Comparison of ENCODE assay signal across 18 cellular contexts in the genomic region with DNA sequence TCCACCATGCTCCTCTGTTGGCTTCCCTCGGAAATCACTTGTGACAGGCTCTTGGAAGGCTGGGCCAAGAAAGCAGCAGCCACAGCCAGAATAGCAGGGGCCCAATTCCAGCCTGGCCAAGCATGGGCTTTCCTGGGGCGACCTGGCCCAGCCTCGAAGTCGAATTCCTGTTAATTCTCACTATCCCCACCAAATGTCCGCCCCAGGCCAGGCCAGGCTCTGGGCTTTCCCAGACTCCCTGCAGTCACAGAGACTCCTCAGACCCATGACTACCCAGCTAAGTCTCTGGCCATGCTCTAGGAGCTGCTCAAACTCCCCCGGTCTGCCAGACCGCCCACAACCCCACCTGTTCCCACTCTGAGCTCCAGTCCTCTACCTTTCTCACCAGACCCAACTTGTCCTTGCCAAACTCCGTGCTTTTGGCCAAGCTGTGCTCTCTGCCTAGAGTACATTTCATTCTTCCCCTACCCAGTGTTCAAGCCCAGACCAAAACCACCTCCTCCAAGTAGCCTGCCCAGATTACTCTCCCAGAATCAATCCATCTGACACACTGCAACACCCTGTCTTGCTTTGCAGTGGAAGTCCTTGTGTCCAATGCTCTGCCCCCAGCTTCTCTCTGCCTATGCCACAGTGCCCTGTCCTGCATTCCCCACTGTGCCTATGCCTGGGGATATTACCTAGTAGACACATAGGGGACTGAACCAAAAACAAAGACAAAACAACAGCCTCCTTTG. TPM values are rescaled to one million over a fixed set of nuclear protein-coding genes. Genes with fewer than 3 reads are reported as not detected.
DNase-seq lines count a peak whose midpoint lies in the region; ATAC-seq and TF ChIP-seq lines count a peak whose summit lies in the region.
"Had no signal": no experiment of that assay in that cellular context is flagged by ENCODE, and none has a peak within 500 bp of the region (broad histone marks: within the 10 kb centered on the region; RNA-seq: fewer than 3 reads in every experiment).

No MANE protein-coding gene starts in this region.

- H3K27me3 ChIP-seq in H7 (ENCODE audit: control insufficient read depth, insufficient read depth, low read length), result no peaks in the 10 kb centered on the region
- H3K27me3 ChIP-seq: breast epithelium, ovary had no signal

- H3K36me3 Mint-ChIP-seq in WTC11 (no peaks in the 10 kb centered on the region), glutamatergic neuron (ENCODE audit: unreplicated experiment) (peaks cover 4% of the 10 kb centered on the region), neural crest cell (ENCODE audit: low read depth) (no peaks in the 10 kb centered on the region)
- H3K36me3 Mint-ChIP-seq: activated naive CD8-positive, alpha-beta T cell treated with anti-CD3 and anti-CD28 coated beads for 36 hours had no signal

- H3K4me1 Mint-ChIP-seq in WTC11, result peaks cover 65% of the 10 kb centered on the region
- peaks cover 32% of the 10 kb centered on the region for H3K4me1 Mint-ChIP-seq in glutamatergic neuron (ENCODE audit: low read depth, unreplicated experiment)
- peaks cover 78% of the 10 kb centered on the region for H3K4me1 Mint-ChIP-seq in neural crest cell

- CTCF ChIA-PET in WTC11 (lab: Charles Lee), result interaction anchor here (0.7 to 1.8 kb wide), 4 partner anchors 16 to 26 kb away, joined by 3 to 6 read pairs (median 4); no protein-coding TSS in a partner anchor

- no peak overlapping the region for H3K4me3 Mint-ChIP-seq in WTC11
- H3K4me3 Mint-ChIP-seq in glutamatergic neuron (ENCODE audit: unreplicated experiment), result peak overlapping the region; percentile 1
- H3K4me3 Mint-ChIP-seq in neural crest cell, result peak overlapping the region; percentile 32
- H3K4me3 Mint-ChIP-seq: activated naive CD8-positive, alpha-beta T cell treated with anti-CD3 and anti-CD28 coated beads for 36 hours; activated T-cell treated with anti-CD3 and anti-CD28 coated beads, Interleukin-2, amount 50 U/mL, for 24 hours had no signal

- H3K4me3 ChIP-seq in H7 (ENCODE audit: insufficient read depth, low read depth, low read length), result no peak overlapping the region
- H3K4me3 ChIP-seq: breast epithelium, ovary had no signal

- H3K9me3 Mint-ChIP-seq in WTC11 (no peaks in the 10 kb centered on the region), glutamatergic neuron (ENCODE audit: unreplicated experiment) (peaks cover 2% of the 10 kb centered on the region), neural crest cell (no peaks in the 10 kb centered on the region)
- H3K9me3 Mint-ChIP-seq: activated naive CD8-positive, alpha-beta T cell treated with anti-CD3 and anti-CD28 coated beads for 36 hours; activated T-cell treated with anti-CD3 and anti-CD28 coated beads, Interleukin-2, amount 50 U/mL, for 24 hours had no signal

- POLR2A ChIA-PET in WTC11 (lab: Charles Lee), result no interaction called here

- H3K27ac Mint-ChIP-seq in WTC11 (peak overlapping the region; percentile 40), glutamatergic neuron (ENCODE audit: unreplicated experiment) (no peak overlapping the region), neural crest cell (ENCODE audit: unreplicated experiment) (peak overlapping the region; percentile 78)
- H3K27ac Mint-ChIP-seq: activated naive CD8-positive, alpha-beta T cell treated with anti-CD3 and anti-CD28 coated beads for 36 hours; activated T-cell treated with anti-CD3 and anti-CD28 coated beads, Interleukin-2, amount 50 U/mL, for 24 hours had no signal

- TF ChIP-seq CTCF in WTC11 (IDR thresholded peaks at IDR 0.05) (no peak), glutamatergic neuron (IDR thresholded peaks at IDR 0.05; ENCODE audit: partially characterized antibody, unreplicated experiment) (no peak), neural crest cell (conservative IDR thresholded peaks at IDR 0.05) (no peak)

- ATAC-seq in WTC11, result no peak
- no peak for ATAC-seq in GM21717 (IDR thresholded peaks at IDR 0.05; ENCODE audit: unreplicated experiment)
- ATAC-seq in GM19467 (IDR thresholded peaks at IDR 0.05; ENCODE audit: unreplicated experiment), result no peak

- no peaks in the 10 kb centered on the region for H3K36me3 ChIP-seq in H7 (replicated peaks; ENCODE audit: control insufficient read depth, insufficient read depth, low read length)
- H3K36me3 ChIP-seq: breast epithelium, ovary had no signal

- H3K27me3 Mint-ChIP-seq in WTC11 (ENCODE audit: low read depth), result no peaks in the 10 kb centered on the region
- H3K27me3 Mint-ChIP-seq in glutamatergic neuron (ENCODE audit: unreplicated experiment), result peaks cover 14% of the 10 kb centered on the region
- peaks cover 2% of the 10 kb centered on the region for H3K27me3 Mint-ChIP-seq in neural crest cell (ENCODE audit: low read depth)
- H3K27me3 Mint-ChIP-seq: activated naive CD8-positive, alpha-beta T cell treated with anti-CD3 and anti-CD28 coated beads for 36 hours; activated T-cell treated with anti-CD3 and anti-CD28 coated beads, Interleukin-2, amount 50 U/mL, for 24 hours had no signal

- DNase-seq in H7 (peak; percentile 33), WTC11 (ENCODE audit: low spot score) (no peak), glutamatergic neuron (no peak), neural crest cell (ENCODE audit: low read depth, low spot score) (no peak), NCI-H446 (lab: John Stamatoyannopoulos, UW) (no peak), 8988T (no peak)
- DNase-seq: activated CD4-positive, alpha-beta T cell treated with anti-CD3 and anti-CD28 coated beads, Interleukin-2, amount 50 U/mL, for 48 hours; activated naive CD8-positive, alpha-beta T cell treated with anti-CD3 and anti-CD28 coated beads for 36 hours; activated T-cell treated with anti-CD3 and anti-CD28 coated beads, Interleukin-2, amount 50 U/mL, for 24 hours; effector CD4-positive, alpha-beta T cell; hypothalamus; NCI-H1048; NCI-H69; ovary; stimulated activated CD4-positive, alpha-beta T cell treated with anti-CD3 and anti-CD28 coated beads, Interleukin-2, amount 100 ng/mL, for 48 hours had no signal

TF ChIP-seq in WTC11, 78 proteins besides CTCF, POLR2A, EP300 and RAD21:
- TF ChIP-seq ZNF263 (CRISPR knock-in tag; IDR thresholded peaks at IDR 0.05; ENCODE audit: low read depth) (no peak), NR2C2 (CRISPR knock-in tag; IDR thresholded peaks at IDR 0.05) (no peak)
TF ChIP-seq in WTC11: peak in this region for 0.

RNA-seq across cellular contexts. Expression of gene SHB, which starts 26.2 kb away (rescaled TPM):
- total RNA-seq in H7 (2014; rRNA removed; shearing (Covaris generic)), result 11.6 and 18.0 TPM in 2 replicates
- total RNA-seq in WTC11 (2021) (9.5 to 12.2 TPM (median 10.6 TPM) in 3 replicates), glutamatergic neuron (ENCODE audit: unreplicated experiment) (31.7 TPM), neural crest cell (4.6 and 4.8 TPM in 2 replicates)
